ENCODE assay signal across 1 cellular context in the genomic region with DNA sequence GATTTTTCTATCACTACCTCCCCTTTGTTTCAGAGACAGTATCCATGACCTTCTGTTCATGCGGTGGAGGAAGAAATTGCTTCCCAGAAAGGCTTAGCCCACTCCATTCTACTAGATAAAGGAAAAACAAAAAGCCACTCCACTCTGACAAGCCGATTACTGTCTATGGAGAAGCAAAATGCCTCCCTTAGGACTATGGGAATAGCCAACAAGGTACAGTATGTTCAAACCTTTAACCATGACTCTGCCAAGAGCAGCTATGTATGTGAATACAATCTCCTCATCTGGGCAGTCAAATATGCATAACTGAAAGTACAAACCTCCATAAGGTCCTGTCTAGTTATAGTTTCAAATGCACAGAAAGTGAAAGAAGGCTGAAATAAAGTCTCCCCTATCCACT.
TF ChIP-seq lines count a peak whose summit lies in the region.

No MANE protein-coding gene starts in this region.

TF ChIP-seq in GM12878, 131 proteins besides CTCF, POLR2A, EP300 and RAD21 (continued from another document):
- TF ChIP-seq BCLAF1 (IDR thresholded peaks at IDR 0.05), result no peak
- no peak for TF ChIP-seq SREBF1 (IDR thresholded peaks at IDR 0.05; ENCODE audit: low read length)
- TF ChIP-seq POU2F2 (IDR thresholded peaks at IDR 0.05; ENCODE audit: borderline replicate concordance, low read depth, low read length), result peak; percentile 88; the same call in 1 of the 3 replicates
- TF ChIP-seq, protein P1, sequence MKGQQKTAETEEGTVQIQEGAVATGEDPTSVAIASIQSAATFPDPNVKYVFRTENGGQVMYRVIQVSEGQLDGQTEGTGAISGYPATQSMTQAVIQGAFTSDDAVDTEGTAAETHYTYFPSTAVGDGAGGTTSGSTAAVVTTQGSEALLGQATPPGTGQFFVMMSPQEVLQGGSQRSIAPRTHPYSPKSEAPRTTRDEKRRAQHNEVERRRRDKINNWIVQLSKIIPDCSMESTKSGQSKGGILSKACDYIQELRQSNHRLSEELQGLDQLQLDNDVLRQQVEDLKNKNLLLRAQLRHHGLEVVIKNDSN (IDR thresholded peaks at IDR 0.05; ENCODE audit: borderline replicate concordance, extremely low read length, insufficient read depth, low read depth, low read length), result no peak
